ENCODE assay signal across 18 cellular contexts in the genomic region with DNA sequence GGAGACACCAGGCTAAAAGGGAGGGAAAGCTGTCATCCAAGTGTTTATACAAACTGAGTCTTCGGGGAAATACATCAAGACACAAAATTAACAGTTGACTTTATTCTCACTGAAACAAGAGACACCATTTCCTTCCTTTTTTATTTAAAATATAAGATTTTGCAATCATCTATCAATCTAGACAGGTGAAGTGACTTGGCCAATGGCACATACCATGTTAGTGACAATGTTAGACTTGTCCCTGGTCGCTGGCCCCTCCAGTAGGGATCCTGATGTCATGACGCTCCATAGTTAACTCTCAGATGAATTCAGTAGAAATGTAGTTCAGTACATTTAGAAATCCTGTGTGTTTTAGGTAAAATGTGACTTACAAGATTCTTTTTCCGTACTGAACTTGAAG. TPM values are rescaled to one million over a fixed set of nuclear protein-coding genes. Genes with fewer than 3 reads are reported as not detected.
DNase-seq lines count a peak whose midpoint lies in the region; ATAC-seq and TF ChIP-seq lines count a peak whose summit lies in the region.
"Had no signal": no experiment of that assay in that cellular context is flagged by ENCODE, and none has a peak within 500 bp of the region (broad histone marks: within the 10 kb centered on the region; RNA-seq: fewer than 3 reads in every experiment).

No MANE protein-coding gene starts in this region.

- H3K4me1 Mint-ChIP-seq in CD4-positive, alpha-beta memory T cell: peaks cover 0 to 20% (median 9%) of the 10 kb centered on the region in 4 donors

- DNase-seq in heart left ventricle (no peak), cardiac septum (ENCODE audit: low spot score) (no peak), tibial nerve (ENCODE audit: low spot score in 2 of 2) (no peak), iPS-NIHi11 (ENCODE audit: low spot score) (no peak)
- no peak for DNase-seq in CD4-positive, alpha-beta memory T cell
- DNase-seq in stimulated activated naive CD4-positive, alpha-beta T cell treated with Interleukin-2 at 50 U/mL for 16 hours (lab: John Stamatoyannopoulos, UW): no peak
- DNase-seq: activated CD4-positive, alpha-beta T cell treated with anti-CD3 and anti-CD28 coated beads, Interleukin-2, amount 50 U/mL, for 48 hours; activated naive CD8-positive, alpha-beta T cell treated with anti-CD3 and anti-CD28 coated beads for 36 hours; activated T-cell treated with anti-CD3 and anti-CD28 coated beads, Interleukin-2, amount 50 U/mL, for 4 hours; CD4-positive, alpha-beta T cell; KBM-7; NCI-H1105 treated with DMSO at 0.1 percent for 48 hours; NCI-H774; SW 1271 had no signal

- H3K27ac ChIP-seq in heart left ventricle (peak overlapping the region in 11 of 12 donors; percentile 38 to 98 (median 92)), ectodermal cell (ENCODE audit: insufficient read depth, low read depth, low read length, poor library complexity, severe bottlenecking) (no peak overlapping the region), mesodermal cell (ENCODE audit: low read depth, low read length, severe bottlenecking) (peak overlapping the region; percentile 66), tibial nerve (peak overlapping the region; percentile 25 to 93 (median 64))
- H3K27ac ChIP-seq in CD4-positive, alpha-beta memory T cell (ENCODE audit: low read depth, low read length): no peak overlapping the region
- H3K27ac ChIP-seq: parathyroid adenoma had no signal

- TF ChIP-seq CTCF in heart left ventricle (IDR thresholded peaks at IDR 0.05) (no peak), tibial nerve (IDR thresholded peaks at IDR 0.05) (no peak)

- TF ChIP-seq POLR2A in heart left ventricle (IDR thresholded peaks at IDR 0.05) (no peak), tibial nerve (IDR thresholded peaks at IDR 0.05) (no peak)

- no peak overlapping the region for H3K27ac Mint-ChIP-seq in CD4-positive, alpha-beta memory T cell
- H3K27ac Mint-ChIP-seq: activated naive CD8-positive, alpha-beta T cell treated with anti-CD3 and anti-CD28 coated beads for 36 hours; CD4-positive, alpha-beta T cell had no signal

- H3K4me3 Mint-ChIP-seq in CD4-positive, alpha-beta memory T cell: no peak overlapping the region
- H3K4me3 Mint-ChIP-seq: activated naive CD8-positive, alpha-beta T cell treated with anti-CD3 and anti-CD28 coated beads for 36 hours; activated T-cell treated with anti-CD3 and anti-CD28 coated beads, Interleukin-2, amount 50 U/mL, for 4 hours; CD4-positive, alpha-beta T cell had no signal

- POLR2A ChIA-PET in CD4-positive, alpha-beta memory T cell (lab: Charles Lee; ENCODE audit: partially characterized antibody): no interaction called here

- ATAC-seq in heart left ventricle: no peak
- ATAC-seq: activated T-cell treated with anti-CD3 and anti-CD28 coated beads, Interleukin-2, amount 50 U/mL, for 4 hours; Panc1 had no signal

- no peak for TF ChIP-seq EP300 in tibial nerve (IDR thresholded peaks at IDR 0.05)

- no peaks in the 10 kb centered on the region for H3K27me3 ChIP-seq in heart left ventricle
- H3K27me3 ChIP-seq in ectodermal cell (ENCODE audit: control insufficient read depth, insufficient read depth, low read length, poor library complexity, severe bottlenecking): no peaks in the 10 kb centered on the region
- no peaks in the 10 kb centered on the region for H3K27me3 ChIP-seq in tibial nerve
- H3K27me3 ChIP-seq in CD4-positive, alpha-beta memory T cell (ENCODE audit: insufficient read depth, low read length): no peaks in the 10 kb centered on the region

- peaks cover 0 to 4% (median 0%) of the 10 kb centered on the region in 9 donors for H3K36me3 ChIP-seq in heart left ventricle
- no peaks in the 10 kb centered on the region for H3K36me3 ChIP-seq in ectodermal cell (ENCODE audit: control insufficient read depth, insufficient read depth, low read length)
- H3K36me3 ChIP-seq in mesodermal cell (ENCODE audit: control insufficient read depth, insufficient read depth, low read length): peaks cover 11% of the 10 kb centered on the region
- H3K36me3 ChIP-seq in tibial nerve: no peaks in the 10 kb centered on the region
- no peaks in the 10 kb centered on the region for H3K36me3 ChIP-seq in CD4-positive, alpha-beta memory T cell (ENCODE audit: insufficient read depth, low read length)

- H3K4me1 ChIP-seq in heart left ventricle (peaks cover 0 to 60% (median 31%) of the 10 kb centered on the region in 12 donors), ectodermal cell (ENCODE audit: control insufficient read depth, insufficient read depth, low read length) (peaks cover 49% of the 10 kb centered on the region), mesodermal cell (ENCODE audit: control insufficient read depth, insufficient read depth, low read length, poor library complexity, severe bottlenecking) (peaks cover 59% of the 10 kb centered on the region), tibial nerve (peaks cover 0 to 55% (median 9%) of the 10 kb centered on the region in 4 donors)
- peaks cover 10% of the 10 kb centered on the region for H3K4me1 ChIP-seq in CD4-positive, alpha-beta memory T cell (ENCODE audit: insufficient read depth, low read length)
- H3K4me1 ChIP-seq: parathyroid adenoma had no signal

- H3K9me3 ChIP-seq in heart left ventricle (no peaks in the 10 kb centered on the region), ectodermal cell (ENCODE audit: control insufficient read depth, low read length) (no peaks in the 10 kb centered on the region), mesodermal cell (ENCODE audit: control insufficient read depth, low read length) (no peaks in the 10 kb centered on the region), tibial nerve (no peaks in the 10 kb centered on the region)
- H3K9me3 ChIP-seq in CD4-positive, alpha-beta memory T cell (ENCODE audit: control insufficient read depth in 1 of 2, low read length in 2 of 2): no peaks in the 10 kb centered on the region

- CTCF ChIA-PET in CD4-positive, alpha-beta memory T cell (lab: Charles Lee; ENCODE audit: partially characterized antibody): no interaction called here

- H3K36me3 Mint-ChIP-seq in CD4-positive, alpha-beta memory T cell: no peaks in the 10 kb centered on the region
- H3K36me3 Mint-ChIP-seq: activated naive CD8-positive, alpha-beta T cell treated with anti-CD3 and anti-CD28 coated beads for 36 hours had no signal

- intact Hi-C loops in heart left ventricle (cut with DNase I) (loop anchor here in 7 of 10 donors (10.0 kb wide), 3 partner anchors 49 to 119 kb away; no protein-coding TSS in a partner anchor), cardiac septum (cut with DNase I) (loop anchor here (2.0 kb wide), 1 partner anchor 19 kb away; no protein-coding TSS in a partner anchor)
- intact Hi-C loops in CD4-positive, alpha-beta memory T cell (cut with micrococcal nuclease): no loop called here

- 55 to 67% (median 61%) methylated on average over 4 of the region's 4 CpGs for WGBS in heart left ventricle, 4 donors
- 67 to 77% methylated on average over 3 to 4 of the region's 4 CpGs for WGBS in ectodermal cell, 2 experiments
- 53 to 60% methylated on average over 1 to 2 of the region's 4 CpGs for WGBS in mesodermal cell (ENCODE audit: insufficient coverage in 2 of 2), 2 experiments
- 68 to 70% methylated on average over 4 of the region's 4 CpGs for WGBS in tibial nerve, 2 donors

- peaks cover 0 to 2% (median 0%) of the 10 kb centered on the region in 8 donors for H3K9me3 Mint-ChIP-seq in CD4-positive, alpha-beta memory T cell
- H3K9me3 Mint-ChIP-seq: activated naive CD8-positive, alpha-beta T cell treated with anti-CD3 and anti-CD28 coated beads for 36 hours; activated T-cell treated with anti-CD3 and anti-CD28 coated beads, Interleukin-2, amount 50 U/mL, for 4 hours; CD4-positive, alpha-beta T cell had no signal

- H3K27me3 Mint-ChIP-seq in CD4-positive, alpha-beta memory T cell: peaks cover 32 to 45% of the 10 kb centered on the region in 2 donors

- H3K4me3 ChIP-seq in heart left ventricle (peak overlapping the region in 8 of 12 donors; percentile 75 to 89 (median 82)), ectodermal cell (ENCODE audit: insufficient read depth, low read depth, low read length) (peak overlapping the region; percentile 0), mesodermal cell (ENCODE audit: extremely low read depth, insufficient read depth, low read length, poor library complexity, severe bottlenecking) (no peak overlapping the region), tibial nerve (peak overlapping the region in 1 of 4 donors; percentile 77)
- H3K4me3 ChIP-seq in CD4-positive, alpha-beta memory T cell (ENCODE audit: low read length in 2 of 2): no peak overlapping the region

RNA-seq across cellular contexts. Expression of a gene that starts 2.9 kb away (rescaled TPM):
- total RNA-seq in heart left ventricle: 10 to 100 TPM; 19.0 to 47.5 (median 29.8) TPM
- 10 to 100 TPM; 10.7 to 12.7 TPM for polyA plus RNA-seq in heart left ventricle
- total RNA-seq in cardiac septum: 20.5 TPM
- 29.9 TPM for polyA plus RNA-seq in ectodermal cell (2013, experiment 1 of 4)
- 30.6 TPM for polyA plus RNA-seq in ectodermal cell (2013, experiment 2 of 4)
- 23.1 TPM for polyA plus RNA-seq in ectodermal cell (2013, experiment 3 of 4)
- 22.9 TPM for polyA plus RNA-seq in ectodermal cell (2013, experiment 4 of 4)
- 42.4 TPM for polyA plus RNA-seq in mesodermal cell (2013, experiment 1 of 2)
- polyA plus RNA-seq in mesodermal cell (2013, experiment 2 of 2): 35.2 TPM
- total RNA-seq in tibial nerve: 100 to 1,000 TPM; 132 to 238 (median 160) TPM
- total RNA-seq in CD4-positive, alpha-beta memory T cell: under 1 TPM; 0.26 to 0.30 TPM
- polyA plus RNA-seq in CD4-positive, alpha-beta memory T cell: 1 to 10 TPM; 3.2 to 4.9 TPM

Comparison
In these comparisons a context has a peak if more than half of its experiments do, and no peak if none do; other contexts are left out.
1. H3K27ac ChIP-seq: peak in heart left ventricle (11 of 12), mesodermal cell (single experiment) and tibial nerve (4 of 4); none in ectodermal cell (single experiment) and CD4-positive, alpha-beta memory T cell (single experiment).
2. H3K4me3 ChIP-seq: peak in heart left ventricle (8 of 12) and ectodermal cell (single experiment); none in mesodermal cell (single experiment) and CD4-positive, alpha-beta memory T cell (0 of 2).
3. RNA of a gene that starts 2.9 kb away (total RNA-seq): 132 to 238 TPM in tibial nerve, 19.0 to 47.5 TPM in heart left ventricle and 20.5 TPM in cardiac septum (single experiment); 0.26 to 0.30 TPM in CD4-positive, alpha-beta memory T cell; every median in the first group is over 10 times any median in the second.